ENCODE assay signal across 1 cellular context in genomic region chr7:136114966-136115762, GRCh38.
TF ChIP-seq lines count a peak whose summit lies in the region.

No MANE protein-coding gene starts in this region.

TF ChIP-seq in H1, 55 proteins besides CTCF, POLR2A, EP300 and RAD21 (continued from another document):
- TF ChIP-seq CBX8 (IDR thresholded peaks at IDR 0.05; ENCODE audit: borderline replicate concordance, low read depth, low read length), result no peak
- TF ChIP-seq MAX (IDR thresholded peaks at IDR 0.05), result no peak
TF ChIP-seq in H1: peak in this region for 3.
